16 cellular contexts compared by ENCODE assay signal in the genomic region with DNA sequence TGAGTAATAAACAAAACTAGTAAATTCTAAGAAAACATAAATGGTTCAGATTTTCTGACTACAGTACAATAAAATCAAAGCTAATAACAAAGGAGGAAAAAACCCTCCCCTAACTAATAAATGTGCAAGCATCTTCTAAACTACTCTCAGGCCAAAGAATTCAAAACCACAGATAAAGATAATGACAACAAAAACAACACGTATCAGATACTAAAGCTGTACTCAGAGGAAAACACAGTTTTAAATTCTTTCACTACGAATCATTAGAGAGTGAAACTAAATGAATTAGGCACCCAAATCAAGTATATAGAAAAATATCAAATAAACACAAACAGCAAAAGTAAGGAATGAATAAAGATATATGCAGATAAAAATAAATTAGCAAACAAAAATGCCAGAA.
A peak's percentile ranks its signal among the peaks of the same experiment; 100 is the strongest.
DNase-seq lines count a peak whose midpoint lies in the region; TF ChIP-seq lines count a peak whose summit lies in the region.
"Had no signal": no experiment of that assay in that cellular context is flagged by ENCODE, and none has a peak within 500 bp of the region (broad histone marks: within the 10 kb centered on the region; RNA-seq: fewer than 3 reads in every experiment).

No MANE protein-coding gene starts in this region.

- H3K27me3 Mint-ChIP-seq in chondrocyte (ENCODE audit: low read depth) = peaks cover 10% of the 10 kb centered on the region
- peaks cover 13% of the 10 kb centered on the region for H3K27me3 Mint-ChIP-seq in activated CD4-positive, alpha-beta memory T cell treated with anti-CD3 and anti-CD28 coated beads for 36 hours

- H3K36me3 ChIP-seq in adipocyte (ENCODE audit: control insufficient read depth, insufficient read depth, low read length, severe bottlenecking) (no peaks in the 10 kb centered on the region), osteoblast (ENCODE audit: insufficient read depth, low read length) (no peaks in the 10 kb centered on the region)

- H3K27me3 ChIP-seq in adipocyte (replicated peaks; ENCODE audit: control insufficient read depth, insufficient read depth, low read length) (no peaks in the 10 kb centered on the region), osteoblast (ENCODE audit: insufficient read depth, low read length) (peaks cover 18% of the 10 kb centered on the region)

- H3K4me1 Mint-ChIP-seq in chondrocyte (ENCODE audit: low read depth) = no peaks in the 10 kb centered on the region
- H3K4me1 Mint-ChIP-seq in activated CD4-positive, alpha-beta memory T cell treated with anti-CD3 and anti-CD28 coated beads for 36 hours (ENCODE audit: low read depth) = no peaks in the 10 kb centered on the region
- H3K4me1 Mint-ChIP-seq: B cell had no signal

- H3K4me1 ChIP-seq in adipocyte (ENCODE audit: control insufficient read depth, insufficient read depth, low read length) = peaks cover 7% of the 10 kb centered on the region
- H3K4me1 ChIP-seq in osteoblast (ENCODE audit: insufficient read depth, low read length) = no peaks in the 10 kb centered on the region

- H3K79me2 ChIP-seq in osteoblast (ENCODE audit: insufficient read depth, low read length) = no peaks in the 10 kb centered on the region

- no peak for TF ChIP-seq CTCF in fibroblast of pulmonary artery (IDR thresholded peaks at IDR 0.05; ENCODE audit: low read length, missing control alignments)
- no peak for TF ChIP-seq CTCF in osteoblast (IDR thresholded peaks at IDR 0.05; ENCODE audit: extremely low read depth, low read depth, low read length)
- no peak for TF ChIP-seq CTCF in chondrocyte (IDR thresholded peaks at IDR 0.05)

- no peak overlapping the region for H3K27ac Mint-ChIP-seq in chondrocyte (ENCODE audit: unreplicated experiment)
- no peak overlapping the region for H3K27ac Mint-ChIP-seq in activated CD4-positive, alpha-beta memory T cell treated with anti-CD3 and anti-CD28 coated beads for 36 hours
- H3K27ac Mint-ChIP-seq: B cell; CD4-positive, alpha-beta T cell had no signal

- H3K36me3 Mint-ChIP-seq in chondrocyte (ENCODE audit: low read depth) = no peaks in the 10 kb centered on the region
- no peaks in the 10 kb centered on the region for H3K36me3 Mint-ChIP-seq in activated CD4-positive, alpha-beta memory T cell treated with anti-CD3 and anti-CD28 coated beads for 36 hours

- peak; percentile 6 for DNase-seq in EL
- DNase-seq in adipocyte (ENCODE audit: low read depth) = peak; percentile 17
- DNase-seq in fibroblast of pulmonary artery (ENCODE audit: low read depth) = peak; percentile 0
- no peak for DNase-seq in osteoblast (ENCODE audit: insufficient read length, low spot score, missing footprints)
- no peak for DNase-seq in activated CD4-positive, CD25-positive, alpha-beta regulatory T cell treated with anti-CD3 and anti-CD28 coated beads, Interleukin-2, amount 50 U/mL, for 72 hours
- no peak for DNase-seq in chondrocyte (ENCODE audit: low spot score)
- no peak for DNase-seq in activated CD4-positive, alpha-beta memory T cell treated with anti-CD3 and anti-CD28 coated beads for 36 hours
- DNase-seq: ACHN; Calu3; CD4-positive, alpha-beta T cell; GDM1; MV-4-11; NCI-H1417 treated with DMSO at 0.1 percent for 48 hours; NCI-H2081; NCI-H510A treated with DMSO at 0.1 percent for 48 hours had no signal

- H3K9me3 Mint-ChIP-seq in chondrocyte (ENCODE audit: low read depth) = no peaks in the 10 kb centered on the region
- no peaks in the 10 kb centered on the region for H3K9me3 Mint-ChIP-seq in activated CD4-positive, alpha-beta memory T cell treated with anti-CD3 and anti-CD28 coated beads for 36 hours
- H3K9me3 Mint-ChIP-seq: CD4-positive, alpha-beta T cell had no signal

- intact Hi-C loops in activated CD4-positive, alpha-beta memory T cell treated with anti-CD3 and anti-CD28 coated beads for 36 hours (cut with micrococcal nuclease) = no loop called here

- H3K4me3 ChIP-seq in adipocyte (ENCODE audit: low read length) = peak overlapping the region; percentile 16
- no peak overlapping the region for H3K4me3 ChIP-seq in fibroblast of pulmonary artery (replicated peaks; ENCODE audit: low read depth, low read length)
- H3K4me3 ChIP-seq in osteoblast (ENCODE audit: insufficient read depth, low read length) = no peak overlapping the region

- H3K4me3 Mint-ChIP-seq in chondrocyte (ENCODE audit: unreplicated experiment) = no peak overlapping the region
- H3K4me3 Mint-ChIP-seq in activated CD4-positive, alpha-beta memory T cell treated with anti-CD3 and anti-CD28 coated beads for 36 hours = no peak overlapping the region
- H3K4me3 Mint-ChIP-seq: B cell; CD4-positive, alpha-beta T cell had no signal

- H4K20me1 ChIP-seq in osteoblast (ENCODE audit: insufficient read depth, low read length) = no peaks in the 10 kb centered on the region

- no peak overlapping the region for H2AFZ ChIP-seq in osteoblast (ENCODE audit: low read length)

- POLR2A ChIA-PET in activated CD4-positive, alpha-beta memory T cell treated with anti-CD3 and anti-CD28 coated beads for 36 hours (lab: Charles Lee) = no interaction called here

- no peaks in the 10 kb centered on the region for H3K9me3 ChIP-seq in adipocyte (ENCODE audit: control insufficient read depth, low read length)
- H3K9me3 ChIP-seq in osteoblast (ENCODE audit: low read depth, low read length) = no peaks in the 10 kb centered on the region

- CTCF ChIA-PET in activated CD4-positive, alpha-beta memory T cell treated with anti-CD3 and anti-CD28 coated beads for 36 hours (lab: Charles Lee) = no interaction called here

- no peak overlapping the region for H3K9ac ChIP-seq in adipocyte (ENCODE audit: low read length)

- H3K4me2 ChIP-seq in osteoblast (ENCODE audit: insufficient read depth, low read length) = peak overlapping the region; percentile 44

- H3K27ac ChIP-seq in osteoblast (ENCODE audit: low read depth, low read length) = no peak overlapping the region

Comparison
In these comparisons a context has a peak if more than half of its experiments do, and no peak if none do; other contexts are left out.
1. DNase-seq: peak in EL (single experiment), adipocyte (single experiment) and fibroblast of pulmonary artery (single experiment); none in osteoblast (single experiment), activated CD4-positive, CD25-positive, alpha-beta regulatory T cell treated with anti-CD3 and anti-CD28 coated beads, Interleukin-2, amount 50 U/mL, for 72 hours (single experiment), chondrocyte (single experiment) and activated CD4-positive, alpha-beta memory T cell treated with anti-CD3 and anti-CD28 coated beads for 36 hours (single experiment).